In the genomic region with DNA sequence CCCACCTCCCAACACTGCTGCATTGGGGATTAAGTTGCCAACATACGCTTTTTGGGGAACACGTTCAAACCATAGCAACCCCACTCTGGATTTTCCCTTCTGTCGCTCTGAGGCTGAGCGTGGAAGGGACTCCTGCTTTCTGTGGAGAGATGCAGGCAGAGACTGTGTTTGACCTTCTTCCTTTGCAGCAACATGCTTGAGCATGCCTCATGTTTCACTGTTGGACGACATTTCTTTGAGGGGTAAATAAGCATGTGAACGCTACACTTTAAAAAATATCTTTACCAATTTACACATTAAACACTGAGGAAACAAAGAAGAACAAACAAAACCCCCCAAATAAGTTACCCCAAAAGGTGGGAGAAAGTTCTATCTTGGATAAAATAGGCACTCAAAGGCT, we compare ENCODE assay signal across 21 cellular contexts.
"Had no signal": no experiment of that assay in that cellular context is flagged by ENCODE, and none has a peak within 500 bp of the region (broad histone marks: within the 10 kb centered on the region; RNA-seq: fewer than 3 reads in every experiment).

No MANE protein-coding gene starts in this region.

- H3K4me3 ChIP-seq: coronary artery, hepatocyte, left lung, lung, right lobe of liver, skin epidermis, stomach, suprapubic skin, tibial nerve had no signal

- H3K27me3 Mint-ChIP-seq: activated naive CD8-positive, alpha-beta T cell treated with anti-CD3 and anti-CD28 coated beads for 36 hours had no signal

- H3K27ac Mint-ChIP-seq: immature natural killer cell, nephron progenitor cell had no signal

- H3K36me3 Mint-ChIP-seq: activated naive CD8-positive, alpha-beta T cell treated with anti-CD3 and anti-CD28 coated beads for 36 hours had no signal

- H3K4me1 ChIP-seq: tibial nerve had no signal

- H3K27me3 ChIP-seq: hepatocyte, left lung, right lobe of liver, stomach, suprapubic skin, tibial nerve had no signal

- DNase-seq: activated CD4-positive, alpha-beta T cell treated with anti-CD3 and anti-CD28 coated beads for 48 hours; activated CD4-positive, CD25-positive, alpha-beta regulatory T cell; activated naive CD4-positive, alpha-beta T cell treated with Interleukin-2 at 50 U/mL for 16 hours; activated naive CD8-positive, alpha-beta T cell treated with anti-CD3 and anti-CD28 coated beads for 36 hours; cerebellar nuclear complex; foreskin fibroblast; immature natural killer cell; kidney glomerular epithelial cell; left lung; midbrain; nephron progenitor cell; nucleus accumbens; right lobe of liver; stimulated activated CD4-positive, alpha-beta T cell treated with anti-CD3 and anti-CD28 coated beads, Interleukin-1b, Interleukin-23, amount 100 ng/mL, for 48 hours; stomach had no signal

- H3K9me3 Mint-ChIP-seq: immature natural killer cell, nephron progenitor cell had no signal

- H3K27ac ChIP-seq: coronary artery, hepatocyte, left lung, right lobe of liver, stomach, suprapubic skin, tibial nerve had no signal

- H3K4me1 Mint-ChIP-seq: immature natural killer cell had no signal

- ATAC-seq: left lung, right lobe of liver had no signal

- H3K9me3 ChIP-seq: left lung, right lobe of liver, stomach, suprapubic skin, tibial nerve had no signal

- H3K36me3 ChIP-seq: left lung, right lobe of liver, stomach, suprapubic skin, tibial nerve had no signal

- H3K4me3 Mint-ChIP-seq: activated naive CD8-positive, alpha-beta T cell treated with anti-CD3 and anti-CD28 coated beads for 36 hours; immature natural killer cell; nephron progenitor cell had no signal
